9 cellular contexts compared by ENCODE assay signal in genomic region chr18:55420665-55420964, GRCh38.
DNase-seq lines count a peak whose midpoint lies in the region; ATAC-seq and TF ChIP-seq lines count a peak whose summit lies in the region.
"Had no signal": no experiment of that assay in that cellular context is flagged by ENCODE, and none has a peak within 500 bp of the region (broad histone marks: within the 10 kb centered on the region; RNA-seq: fewer than 3 reads in every experiment).

No MANE protein-coding gene starts in this region.

- H2AK5ac ChIP-seq in mesenchymal stem cell (ENCODE audit: low read length, severe bottlenecking), result no peak overlapping the region

- H3K9me3 ChIP-seq in Peyer's patch, result no peaks in the 10 kb centered on the region
- no peaks in the 10 kb centered on the region for H3K9me3 ChIP-seq in mesenchymal stem cell (ENCODE audit: control insufficient read depth, low read length)

- no peak overlapping the region for H4K91ac ChIP-seq in mesenchymal stem cell (ENCODE audit: low read length)

- H3K4me2 ChIP-seq in mesenchymal stem cell (ENCODE audit: low read length, poor library complexity, severe bottlenecking), result no peak overlapping the region

- no peak for DNase-seq in CD14-positive monocyte (ENCODE audit: low spot score)
- no peak for DNase-seq in Peyer's patch
- DNase-seq in mesenchymal stem cell, result no peak
- DNase-seq in NCI-H128 (lab: John Stamatoyannopoulos, UW; ENCODE audit: unreplicated experiment), result no peak
- DNase-seq in NCI-H1436 (lab: John Stamatoyannopoulos, UW), result no peak
- no peak for DNase-seq in NCI-H1092 (lab: John Stamatoyannopoulos, UW)
- no peak for DNase-seq in C1 segment of cervical spinal cord (lab: John Stamatoyannopoulos, UW)
- DNase-seq: stimulated activated naive CD8-positive, alpha-beta T cell treated with anti-CD3 and anti-CD28 coated beads, Interleukin-15, amount 100 ng/mL, for 72 hours had no signal

- H3K27ac ChIP-seq in Peyer's patch, result peak overlapping the region; percentile 35 to 64 (median 48)
- H3K27ac ChIP-seq in mesenchymal stem cell (ENCODE audit: low read length, poor library complexity, severe bottlenecking), result no peak overlapping the region

- H3K4me1 Mint-ChIP-seq in CD14-positive monocyte, result peaks cover 20% of the 10 kb centered on the region
- H3K4me1 Mint-ChIP-seq: stimulated activated naive CD8-positive, alpha-beta T cell treated with anti-CD3 and anti-CD28 coated beads, Interleukin-15, amount 100 ng/mL, for 72 hours had no signal

- H3K4me3 ChIP-seq in Peyer's patch, result peak overlapping the region in 2 of 4 donors; percentile 4 to 5
- peak overlapping the region in 1 of 2 experiments; percentile 79 for H3K4me3 ChIP-seq in mesenchymal stem cell (ENCODE audit: insufficient read depth in 1 of 2, low read depth in 1 of 2, low read length in 2 of 2)

- H3K27me3 Mint-ChIP-seq in CD14-positive monocyte (ENCODE audit: low read depth in 3 of 3), result peaks cover 0 to 3% (median 2%) of the 10 kb centered on the region in 3 donors

- intact Hi-C loops in CD14-positive monocyte (cut with micrococcal nuclease), result no loop called here

- no peak overlapping the region for H2BK15ac ChIP-seq in mesenchymal stem cell (ENCODE audit: low read depth, poor library complexity, severe bottlenecking)

- H3K18ac ChIP-seq in mesenchymal stem cell (ENCODE audit: low read depth in 1 of 2, low read length in 2 of 2), result no peak overlapping the region

- TF ChIP-seq CTCF in CD14-positive monocyte (IDR thresholded peaks at IDR 0.05) (no peak), Peyer's patch (IDR thresholded peaks at IDR 0.05) (no peak)

- peak overlapping the region; percentile 62 to 88 for H3K4me3 Mint-ChIP-seq in CD14-positive monocyte
- H3K4me3 Mint-ChIP-seq: stimulated activated naive CD8-positive, alpha-beta T cell treated with anti-CD3 and anti-CD28 coated beads, Interleukin-15, amount 100 ng/mL, for 72 hours had no signal

- peaks cover 21% of the 10 kb centered on the region for H3K79me1 ChIP-seq in mesenchymal stem cell (replicated peaks; ENCODE audit: low read length, poor library complexity, severe bottlenecking)

- no peak overlapping the region for H2BK120ac ChIP-seq in mesenchymal stem cell (ENCODE audit: low read depth, low read length)

- peak overlapping the region in 3 of 7 donors; percentile 39 to 80 (median 44) for H3K27ac Mint-ChIP-seq in CD14-positive monocyte

- H3K36me3 Mint-ChIP-seq in CD14-positive monocyte, result no peaks in the 10 kb centered on the region

- no CpG with 5 or more reads among the region's 5 CpGs for WGBS in mesenchymal stem cell

- peak overlapping the region; percentile 93 for H3K9ac ChIP-seq in mesenchymal stem cell (ENCODE audit: low read length)

- H2AFZ ChIP-seq in mesenchymal stem cell (ENCODE audit: low read depth, low read length), result no peak overlapping the region

- peak overlapping the region in 1 of 2 experiments; percentile 84 for H2BK12ac ChIP-seq in mesenchymal stem cell (ENCODE audit: low read length in 2 of 2)

- no peak overlapping the region for H4K8ac ChIP-seq in mesenchymal stem cell (ENCODE audit: low read length)

- H3K23ac ChIP-seq in mesenchymal stem cell (ENCODE audit: low read length in 2 of 2), result no peak overlapping the region

- H3K27me3 ChIP-seq in Peyer's patch (no peaks in the 10 kb centered on the region), mesenchymal stem cell (ENCODE audit: control insufficient read depth in 1 of 2, insufficient read depth in 1 of 2, low read length in 2 of 2) (no peaks in the 10 kb centered on the region)

- no peaks in the 10 kb centered on the region for H3K36me3 ChIP-seq in Peyer's patch
- H3K36me3 ChIP-seq in mesenchymal stem cell (ENCODE audit: control insufficient read depth in 1 of 2, insufficient read depth in 2 of 2, low read depth in 1 of 2, low read length in 2 of 2), result no peaks in the 10 kb centered on the region

- H3K4me1 ChIP-seq in Peyer's patch (no peaks in the 10 kb centered on the region), mesenchymal stem cell (ENCODE audit: control insufficient read depth, insufficient read depth, low read depth, low read length) (no peaks in the 10 kb centered on the region)

- H2BK5ac ChIP-seq in mesenchymal stem cell (ENCODE audit: low read depth, low read length, poor library complexity, severe bottlenecking), result no peak overlapping the region

- no peak overlapping the region for H3K4ac ChIP-seq in mesenchymal stem cell (ENCODE audit: low read depth in 1 of 2, low read length in 2 of 2)

- peak; percentile 79 for ATAC-seq in GM21723 (IDR thresholded peaks at IDR 0.05; ENCODE audit: unreplicated experiment)
- ATAC-seq: stimulated activated naive CD8-positive, alpha-beta T cell treated with anti-CD3 and anti-CD28 coated beads, Interleukin-15, amount 100 ng/mL, for 72 hours had no signal

- H3K14ac ChIP-seq in mesenchymal stem cell (ENCODE audit: low read length in 2 of 2), result no peak overlapping the region

- H3K9me3 Mint-ChIP-seq in CD14-positive monocyte, result peaks cover 0 to under 1% (median 0%) of the 10 kb centered on the region in 7 donors
- H3K9me3 Mint-ChIP-seq: stimulated activated naive CD8-positive, alpha-beta T cell treated with anti-CD3 and anti-CD28 coated beads, Interleukin-15, amount 100 ng/mL, for 72 hours had no signal

- TF ChIP-seq POLR2A in Peyer's patch (IDR thresholded peaks at IDR 0.05), result no peak
